ENCODE assay signal across 8 cellular contexts in genomic region chr12:56688846-56689113, GRCh38. TPM values are rescaled to one million over a fixed set of nuclear protein-coding genes. Genes with fewer than 3 reads are reported as not detected.
DNase-seq lines count a peak whose midpoint lies in the region; ATAC-seq, FAIRE-seq and TF ChIP-seq lines count a peak whose summit lies in the region.

No MANE protein-coding gene starts in this region.

- peak overlapping the region; percentile 99 to 100 (median 99) for H3K27ac Mint-ChIP-seq in IgD-negative memory B cell
- H3K27ac Mint-ChIP-seq in dendritic cell treated with granulocyte-macrophage colony-stimulating factor and Interleukin-4, amounts not matched to agents 40 ng/mL and 50 ng/mL, for 4 days: peak overlapping the region; percentile 99
- H3K27ac Mint-ChIP-seq in natural killer cell treated with Interleukin-12 subunit alpha and Interleukin-12 subunit beta and Interleukin-15 and Interleukin-18, amount 100 ng/mL, for 72 hours: peak overlapping the region; percentile 99

- no peak for FAIRE-seq in urothelium cell line (lab: Jason Lieb, UNC)

- H3K36me3 Mint-ChIP-seq in IgD-negative memory B cell: no peaks in the 10 kb centered on the region
- peaks cover 34% of the 10 kb centered on the region for H3K36me3 Mint-ChIP-seq in dendritic cell treated with granulocyte-macrophage colony-stimulating factor and Interleukin-4, amounts not matched to agents 40 ng/mL and 50 ng/mL, for 4 days (ENCODE audit: low read depth)
- H3K36me3 Mint-ChIP-seq in natural killer cell treated with Interleukin-12 subunit alpha and Interleukin-12 subunit beta and Interleukin-15 and Interleukin-18, amount 100 ng/mL, for 72 hours: peaks cover 25% of the 10 kb centered on the region

- peak overlapping the region; percentile 97 to 99 (median 99) for H3K4me3 Mint-ChIP-seq in IgD-negative memory B cell
- H3K4me3 Mint-ChIP-seq in dendritic cell treated with granulocyte-macrophage colony-stimulating factor and Interleukin-4, amounts not matched to agents 40 ng/mL and 50 ng/mL, for 4 days: peak overlapping the region; percentile 99
- peak overlapping the region; percentile 97 for H3K4me3 Mint-ChIP-seq in natural killer cell treated with Interleukin-12 subunit alpha and Interleukin-12 subunit beta and Interleukin-15 and Interleukin-18, amount 100 ng/mL, for 72 hours

- H3K4me1 Mint-ChIP-seq in IgD-negative memory B cell: peaks cover 21 to 22% (median 22%) of the 10 kb centered on the region in 3 donors
- H3K4me1 Mint-ChIP-seq in dendritic cell treated with granulocyte-macrophage colony-stimulating factor and Interleukin-4, amounts not matched to agents 40 ng/mL and 50 ng/mL, for 4 days (ENCODE audit: low read depth): peaks cover 24% of the 10 kb centered on the region
- H3K4me1 Mint-ChIP-seq in natural killer cell treated with Interleukin-12 subunit alpha and Interleukin-12 subunit beta and Interleukin-15 and Interleukin-18, amount 100 ng/mL, for 72 hours (ENCODE audit: low read depth in 2 of 2): peaks cover 29 to 32% of the 10 kb centered on the region in 2 donors

- no peak for TF ChIP-seq CTCF in C4-2B (conservative IDR thresholded peaks at IDR 0.05)

- no peaks in the 10 kb centered on the region for H3K27me3 Mint-ChIP-seq in IgD-negative memory B cell
- no peaks in the 10 kb centered on the region for H3K27me3 Mint-ChIP-seq in dendritic cell treated with granulocyte-macrophage colony-stimulating factor and Interleukin-4, amounts not matched to agents 40 ng/mL and 50 ng/mL, for 4 days
- no peaks in the 10 kb centered on the region for H3K27me3 Mint-ChIP-seq in natural killer cell treated with Interleukin-12 subunit alpha and Interleukin-12 subunit beta and Interleukin-15 and Interleukin-18, amount 100 ng/mL, for 72 hours

- ATAC-seq in natural killer cell treated with Interleukin-12 subunit alpha and Interleukin-12 subunit beta and Interleukin-15 and Interleukin-18, amount 100 ng/mL, for 72 hours: no peak

- peak overlapping the region; percentile 100 for H3K27ac ChIP-seq in C4-2B

- intact Hi-C loops in dendritic cell treated with granulocyte-macrophage colony-stimulating factor and Interleukin-4, amounts not matched to agents 40 ng/mL and 50 ng/mL, for 4 days (cut with micrococcal nuclease): loop anchor here (1.0 to 5.0 kb wide), 3 partner anchors 37 to 60 kb away; partner anchors contain the start of gene NACA

- no peaks in the 10 kb centered on the region for H3K9me3 Mint-ChIP-seq in IgD-negative memory B cell
- H3K9me3 Mint-ChIP-seq in dendritic cell treated with granulocyte-macrophage colony-stimulating factor and Interleukin-4, amounts not matched to agents 40 ng/mL and 50 ng/mL, for 4 days: no peaks in the 10 kb centered on the region
- no peaks in the 10 kb centered on the region for H3K9me3 Mint-ChIP-seq in natural killer cell treated with Interleukin-12 subunit alpha and Interleukin-12 subunit beta and Interleukin-15 and Interleukin-18, amount 100 ng/mL, for 72 hours

- DNase-seq in natural killer cell treated with Interleukin-12 subunit alpha and Interleukin-12 subunit beta and Interleukin-15 and Interleukin-18, amount 100 ng/mL, for 72 hours (ENCODE audit: low spot score): no peak
- DNase-seq in NCI-H2107 (lab: John Stamatoyannopoulos, UW): no peak
- DNase-seq in urothelium cell line (ENCODE audit: low spot score): no peak
- no peak for DNase-seq in amniotic stem cell (lab: John Stamatoyannopoulos, UW)
- no peak for DNase-seq in NOMO-1 treated with DMSO at 0.1 percent for 48 hours (lab: John Stamatoyannopoulos, UW; ENCODE audit: unreplicated experiment)

RNA-seq across cellular contexts. Expression of gene PTGES3, which starts 0.7 kb away (rescaled TPM):
- 246 TPM for polyA plus RNA-seq in IgD-negative memory B cell
- total RNA-seq in natural killer cell treated with Interleukin-12 subunit alpha and Interleukin-12 subunit beta and Interleukin-15 and Interleukin-18, amount 100 ng/mL, for 72 hours: 100 to 1,000 TPM; 201 to 270 TPM

RNA-seq across cellular contexts. Expression of gene NACA, which starts 36.3 kb away (rescaled TPM):
- polyA plus RNA-seq in IgD-negative memory B cell: 1,127 TPM
- 100 to 1,000 TPM; 322 to 563 TPM for total RNA-seq in natural killer cell treated with Interleukin-12 subunit alpha and Interleukin-12 subunit beta and Interleukin-15 and Interleukin-18, amount 100 ng/mL, for 72 hours

RNA-seq across cellular contexts. Expression of gene ATP5F1B, which starts 43.0 kb away (rescaled TPM):
- polyA plus RNA-seq in IgD-negative memory B cell: 727 TPM
- 100 to 1,000 TPM; 663 to 739 TPM for total RNA-seq in natural killer cell treated with Interleukin-12 subunit alpha and Interleukin-12 subunit beta and Interleukin-15 and Interleukin-18, amount 100 ng/mL, for 72 hours

RNA-seq across cellular contexts. Expression of gene BAZ2A, which starts 58.7 kb away (rescaled TPM):
- 46.9 TPM for polyA plus RNA-seq in IgD-negative memory B cell
- 100 to 1,000 TPM; 140 to 153 TPM for total RNA-seq in natural killer cell treated with Interleukin-12 subunit alpha and Interleukin-12 subunit beta and Interleukin-15 and Interleukin-18, amount 100 ng/mL, for 72 hours
